ENCODE assay signal across 8 cellular contexts in the genomic region with DNA sequence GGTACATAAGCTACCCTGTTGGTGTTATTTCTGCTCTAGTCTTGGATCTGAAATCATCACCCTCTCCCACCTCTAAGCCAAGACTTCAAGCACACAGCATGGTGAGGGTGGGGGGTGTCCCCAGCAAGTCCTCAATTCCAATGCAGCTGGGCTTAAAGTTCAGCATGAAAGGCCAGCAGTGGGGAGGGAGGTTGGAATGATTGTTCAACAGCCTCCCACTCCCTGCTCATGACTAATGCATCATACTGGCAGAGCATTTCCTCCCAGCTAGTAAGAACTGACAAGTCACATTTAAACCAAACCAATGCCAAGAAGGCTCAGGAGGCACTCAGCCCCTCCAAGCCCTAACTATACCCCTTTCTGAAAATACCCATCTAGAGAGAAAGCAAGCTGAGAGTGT.
A peak's percentile ranks its signal among the peaks of the same experiment; 100 is the strongest.
DNase-seq lines count a peak whose midpoint lies in the region; TF ChIP-seq lines count a peak whose summit lies in the region.

No MANE protein-coding gene starts in this region.

- no peak for TF ChIP-seq CTCF in GM13977 (IDR thresholded peaks at IDR 0.05; ENCODE audit: extremely low read depth, insufficient read depth, missing control alignments)

- DNase-seq in HS-27A (ENCODE audit: low read depth) (peak; percentile 96), hepatic stellate cell (ENCODE audit: low spot score) (peak; percentile 22), T-helper 9 cell (no peak), NCI-H2227 treated with DMSO at 0.1 percent for 48 hours (lab: John Stamatoyannopoulos, UW) (no peak), GM13977 (ENCODE audit: low spot score) (no peak), NCI-H69 (lab: John Stamatoyannopoulos, UW) (no peak)
- peak; percentile 46 for DNase-seq in activated CD8-positive, alpha-beta memory T cell treated with anti-CD3 and anti-CD28 coated beads, Interleukin-2, amount 50 U/mL, for 4 hours
- DNase-seq in stimulated activated CD8-positive, alpha-beta memory T cell treated with anti-CD3 and anti-CD28 coated beads, Interleukin-12 subunit alpha, Interleukin-12 subunit beta, amount 100 ng/mL, for 4 hours (ENCODE audit: low read depth): peak; percentile 26

- in situ Hi-C loops in GM13977 (cut with MboI; ENCODE audit: low pct_unique_long_range_greater_than_20kb, low sequenced_read_pairs, unreplicated experiment): no loop called here

Comparison
In these comparisons a context has a peak if more than half of its experiments do, and no peak if none do; other contexts are left out.
1. DNase-seq: peak in HS-27A (single experiment), activated CD8-positive, alpha-beta memory T cell treated with anti-CD3 and anti-CD28 coated beads, Interleukin-2, amount 50 U/mL, for 4 hours (single experiment), hepatic stellate cell (single experiment) and stimulated activated CD8-positive, alpha-beta memory T cell treated with anti-CD3 and anti-CD28 coated beads, Interleukin-12 subunit alpha, Interleukin-12 subunit beta, amount 100 ng/mL, for 4 hours (single experiment); none in T-helper 9 cell (single experiment), NCI-H2227 treated with DMSO at 0.1 percent for 48 hours (single experiment), GM13977 (single experiment) and NCI-H69 (single experiment).